19 cellular contexts compared by ENCODE assay signal in genomic region chr6:165695736-165696515, GRCh38. TPM values are rescaled to one million over a fixed set of nuclear protein-coding genes. Genes with fewer than 3 reads are reported as not detected.
DNase-seq lines count a peak whose midpoint lies in the region; ATAC-seq and TF ChIP-seq lines count a peak whose summit lies in the region.
"Had no signal": no experiment of that assay in that cellular context is flagged by ENCODE, and none has a peak within 500 bp of the region (broad histone marks: within the 10 kb centered on the region; RNA-seq: fewer than 3 reads in every experiment).

No MANE protein-coding gene starts in this region.

- H3K4me2 ChIP-seq in PC-9, result peak overlapping the region; percentile 8; the same call in 1 of the 2 replicates
- H3K4me2 ChIP-seq: A549 had no signal

- DNase-seq in left ventricle myocardium inferior, result no peak
- DNase-seq in cardiac septum (ENCODE audit: low spot score), result no peak
- DNase-seq in PC-9, result no peak
- DNase-seq in fibroblast of pulmonary artery (ENCODE audit: low read depth), result peak; percentile 16
- DNase-seq in NCI-H2227 treated with DMSO at 0.1 percent for 48 hours (lab: John Stamatoyannopoulos, UW), result no peak
- no peak for DNase-seq in retina
- DNase-seq: EL; GF-D8; NCI-H1092 treated with DMSO at 0.1 percent for 48 hours; NCI-H1436 treated with DMSO at 0.1 percent for 48 hours; NCI-H1930; NCI-H510A treated with DMSO at 0.1 percent for 48 hours; NCI-H748 treated with DMSO at 0.1 percent for 48 hours; NK-92 treated with Interleukin-12 subunit alpha and Interleukin-12 subunit beta, amount 100 ng/mL, for 24 hours had no signal

- POLR2A ChIA-PET in PC-9 (lab: Charles Lee; ENCODE audit: unreplicated experiment), result no interaction called here

- H3K27ac ChIP-seq in left ventricle myocardium inferior (replicated peaks) (peak overlapping the region; percentile 62), PC-9 (no peak overlapping the region)
- H3K27ac ChIP-seq: A549 had no signal

- H3F3A ChIP-seq in PC-9 (ENCODE audit: insufficient read depth, low read depth), result no peaks in the 10 kb centered on the region; the same call in 1 of the 2 replicates

- no peaks in the 10 kb centered on the region for H3K36me3 ChIP-seq in left ventricle myocardium inferior
- no peaks in the 10 kb centered on the region for H3K36me3 ChIP-seq in PC-9 (ENCODE audit: low read depth)

- no peaks in the 10 kb centered on the region for H4K20me1 ChIP-seq in PC-9 (ENCODE audit: insufficient read depth)

- TF ChIP-seq CTCF in left ventricle myocardium inferior (IDR thresholded peaks at IDR 0.05; ENCODE audit: borderline replicate concordance) (no peak), PC-9 (conservative IDR thresholded peaks at IDR 0.05) (no peak), fibroblast of pulmonary artery (IDR thresholded peaks at IDR 0.05; ENCODE audit: low read length, missing control alignments) (no peak)

- no peaks in the 10 kb centered on the region for H3K9me2 ChIP-seq in PC-9 (ENCODE audit: insufficient read depth)

- intact Hi-C loops in left ventricle myocardium inferior (cut with micrococcal nuclease), result no loop called here
- intact Hi-C loops in cardiac septum (cut with DNase I), result no loop called here
- intact Hi-C loops in PC-9 (cut with micrococcal nuclease; ENCODE audit: unreplicated experiment), result no loop called here

- no peaks in the 10 kb centered on the region for H3K79me2 ChIP-seq in PC-9 (ENCODE audit: low read depth)

- no TSS peak for BruUV-seq in PC-9 (replicated peaks; lab: Mats Ljungman, UMichigan)

- H3K27me3 ChIP-seq in left ventricle myocardium inferior (ENCODE audit: low read depth), result no peaks in the 10 kb centered on the region
- peaks cover 8% of the 10 kb centered on the region for H3K27me3 ChIP-seq in PC-9 (ENCODE audit: insufficient read depth, low read depth)

- ATAC-seq in HG02885 (IDR thresholded peaks at IDR 0.05; ENCODE audit: poor library complexity, unreplicated experiment), result no peak
- ATAC-seq: A549, K562, Panc1 had no signal

- H3K4me1 ChIP-seq in left ventricle myocardium inferior (peaks cover 34% of the 10 kb centered on the region), PC-9 (replicated peaks; ENCODE audit: insufficient read depth) (peaks cover 5% of the 10 kb centered on the region; the same call in 1 of the 2 replicates)

- H2AFZ ChIP-seq in PC-9, result no peak overlapping the region

- CTCF ChIA-PET in PC-9 (lab: Charles Lee), result no interaction called here

- H3K4me3 ChIP-seq in left ventricle myocardium inferior (no peak overlapping the region), PC-9 (no peak overlapping the region), fibroblast of pulmonary artery (replicated peaks; ENCODE audit: low read depth, low read length) (no peak overlapping the region)
- H3K4me3 ChIP-seq: A549, K562 had no signal

- H3K9me3 ChIP-seq in left ventricle myocardium inferior (replicated peaks) (peaks cover 25% of the 10 kb centered on the region), PC-9 (ENCODE audit: insufficient read depth, low read depth) (no peaks in the 10 kb centered on the region; the same call in 1 of the 2 replicates)

RNA-seq across cellular contexts. Expression of gene PDE10A, which starts 32.9 kb away (rescaled TPM):
- total RNA-seq in left ventricle myocardium inferior (12.2 TPM), cardiac septum (25.1 TPM), PC-9 (2021) (not detected in 2 replicates)
- total RNA-seq: B cell had no signal

Comparison
In these comparisons a context has a peak if more than half of its experiments do, and no peak if none do; other contexts are left out.
1. RNA of gene PDE10A, which starts 32.9 kb away (total RNA-seq): 25.1 TPM in cardiac septum (single experiment) and 12.2 TPM in left ventricle myocardium inferior (single experiment); not detected in PC-9; every median in the first group is over 10 times any median in the second.